In genomic region chr19:46692918-46693722, GRCh38 we compare ENCODE assay signal across 2 cellular contexts.
TF ChIP-seq lines count a peak whose summit lies in the region.

No MANE protein-coding gene starts in this region.

TF ChIP-seq in Ishikawa, 13 proteins besides CTCF, POLR2A, EP300 and RAD21:
- TF ChIP-seq FOXM1 (IDR thresholded peaks at IDR 0.05; ENCODE audit: borderline replicate concordance, low read depth) (no peak), REST (IDR thresholded peaks at IDR 0.05; ENCODE audit: low read depth) (peak; percentile 51; the same call in 1 of the 2 replicates)

TF ChIP-seq in K562, 482 proteins besides CTCF, POLR2A, EP300 and RAD21:
- peak; percentile 40; the same call in 1 of the 2 replicates for TF ChIP-seq CEBPB (tag; IDR thresholded peaks at IDR 0.05)
- TF ChIP-seq ZFP36 (IDR thresholded peaks at IDR 0.05; ENCODE audit: low read depth, low read length, partially characterized antibody) = peak; percentile 68
- TF ChIP-seq FOSL1 (tag; conservative IDR thresholded peaks at IDR 0.05) = peak; percentile 46; the same call in 1 of the 2 replicates
- peak; percentile 66; the same call in 1 of the 2 replicates for TF ChIP-seq CEBPG (CRISPR knock-in tag; IDR thresholded peaks at IDR 0.05)
- peak; percentile 42 to 76; a peak in 3 of 4 replicates for TF ChIP-seq CEBPG (tag; conservative IDR thresholded peaks at IDR 0.05 in 1 of 2, IDR thresholded peaks at IDR 0.05 in 1 of 2)
- TF ChIP-seq JUN (IDR thresholded peaks at IDR 0.05; ENCODE audit: borderline replicate concordance, low read depth, low read length) = 0 out of 2 replicates have a peak, but pooled peaks have one; percentile 21
- TF ChIP-seq JUN (CRISPR knock-in tag; IDR thresholded peaks at IDR 0.05; ENCODE audit: borderline replicate concordance) = no peak
- TF ChIP-seq ZEB2 (IDR thresholded peaks at IDR 0.05) = 0 out of 2 replicates have a peak, but pooled peaks have one; percentile 47
- TF ChIP-seq, protein P1, sequence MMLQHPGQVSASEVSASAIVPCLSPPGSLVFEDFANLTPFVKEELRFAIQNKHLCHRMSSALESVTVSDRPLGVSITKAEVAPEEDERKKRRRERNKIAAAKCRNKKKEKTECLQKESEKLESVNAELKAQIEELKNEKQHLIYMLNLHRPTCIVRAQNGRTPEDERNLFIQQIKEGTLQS (IDR thresholded peaks at IDR 0.05) = peak; percentile 87
- TF ChIP-seq, protein P1 (CRISPR knock-in tag; conservative IDR thresholded peaks at IDR 0.05) = no peak
- no peak for TF ChIP-seq GABPB1 (CRISPR knock-in tag; IDR thresholded peaks at IDR 0.05)
- TF ChIP-seq HDAC1 (IDR thresholded peaks at IDR 0.05) = no peak
